In the genomic region with DNA sequence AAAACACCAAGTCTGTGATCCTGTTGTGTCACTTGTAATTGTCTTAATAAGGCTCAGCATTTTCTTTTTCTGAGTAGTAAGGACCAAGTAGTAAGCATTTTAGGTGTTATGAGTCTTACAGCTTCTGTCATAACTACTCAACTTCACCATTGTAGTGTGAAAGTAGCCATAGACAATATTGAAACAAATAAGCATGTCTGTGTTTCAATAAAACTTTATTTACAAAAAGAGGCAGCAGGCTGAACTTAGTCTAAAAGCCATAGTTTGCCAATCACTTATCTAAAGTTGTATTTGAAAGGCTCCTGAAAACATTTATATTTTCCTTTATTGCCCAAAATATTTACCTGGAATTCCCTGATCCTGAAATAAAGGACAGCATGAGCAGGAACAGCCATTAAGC, we compare ENCODE assay signal across 29 cellular contexts.
"Had no signal": no experiment of that assay in that cellular context is flagged by ENCODE, and none has a peak within 500 bp of the region (broad histone marks: within the 10 kb centered on the region; RNA-seq: fewer than 3 reads in every experiment).

No MANE protein-coding gene starts in this region.

- H3K9me3 Mint-ChIP-seq: dendritic cell treated with granulocyte-macrophage colony-stimulating factor and Interleukin-4, amounts not matched to agents 40 ng/mL and 50 ng/mL, for 4 days; endodermal cell had no signal

- H3K27me3 Mint-ChIP-seq: dendritic cell treated with granulocyte-macrophage colony-stimulating factor and Interleukin-4, amounts not matched to agents 40 ng/mL and 50 ng/mL, for 4 days; effector memory CD8-positive, alpha-beta T cell had no signal

- FAIRE-seq: colon, endometrium, endothelial cell of umbilical vein, frontal cortex had no signal

- H3K27ac ChIP-seq: colonic mucosa, coronary artery, dorsolateral prefrontal cortex, epithelial cell of prostate, esophagus muscularis mucosa, esophagus squamous epithelium, foreskin keratinocyte, gastrocnemius medialis, gastroesophageal sphincter, heart left ventricle, heart right ventricle had no signal

- H3K27me3 ChIP-seq: colonic mucosa, dorsolateral prefrontal cortex, esophagus muscularis mucosa, esophagus squamous epithelium, foreskin keratinocyte, gastrocnemius medialis, gastroesophageal sphincter, heart left ventricle, heart right ventricle had no signal

- H3K4me3 ChIP-seq: colonic mucosa, coronary artery, dorsolateral prefrontal cortex, esophagus muscularis mucosa, esophagus squamous epithelium, gastrocnemius medialis, gastroesophageal sphincter, heart left ventricle, heart right ventricle had no signal

- H3K27ac Mint-ChIP-seq: dendritic cell treated with granulocyte-macrophage colony-stimulating factor and Interleukin-4, amounts not matched to agents 40 ng/mL and 50 ng/mL, for 4 days; effector memory CD8-positive, alpha-beta T cell; endodermal cell had no signal

- H3K9me3 ChIP-seq: colonic mucosa, esophagus muscularis mucosa, esophagus squamous epithelium, gastrocnemius medialis, gastroesophageal sphincter, heart left ventricle, heart right ventricle had no signal

- DNase-seq: colonic mucosa; cortex of kidney; dermis blood vessel endothelial cell; dorsolateral prefrontal cortex; effector CD4-positive, alpha-beta T cell; effector CD8-positive, alpha-beta T cell; effector memory CD4-positive, alpha-beta T cell; effector memory CD8-positive, alpha-beta T cell; endodermal cell; erythroblast; esophagus squamous epithelium; foreskin fibroblast; foreskin keratinocyte; foreskin melanocyte; gastrocnemius medialis; glutamatergic neuron; head of caudate nucleus; heart left ventricle; heart right ventricle had no signal

- ATAC-seq: effector memory CD8-positive, alpha-beta T cell; esophagus mucosa; foreskin keratinocyte; gastrocnemius medialis; gastroesophageal sphincter; heart left ventricle; heart right ventricle had no signal

- H3K4me3 Mint-ChIP-seq: dendritic cell treated with granulocyte-macrophage colony-stimulating factor and Interleukin-4, amounts not matched to agents 40 ng/mL and 50 ng/mL, for 4 days; effector memory CD8-positive, alpha-beta T cell; endodermal cell had no signal

- H3K36me3 ChIP-seq: colonic mucosa, esophagus muscularis mucosa, esophagus squamous epithelium, gastrocnemius medialis, gastroesophageal sphincter, heart left ventricle, heart right ventricle had no signal

- H3K4me1 ChIP-seq: colonic mucosa, esophagus muscularis mucosa, esophagus squamous epithelium, foreskin keratinocyte, gastrocnemius medialis, gastroesophageal sphincter, heart left ventricle, heart right ventricle had no signal
